In the genomic region with DNA sequence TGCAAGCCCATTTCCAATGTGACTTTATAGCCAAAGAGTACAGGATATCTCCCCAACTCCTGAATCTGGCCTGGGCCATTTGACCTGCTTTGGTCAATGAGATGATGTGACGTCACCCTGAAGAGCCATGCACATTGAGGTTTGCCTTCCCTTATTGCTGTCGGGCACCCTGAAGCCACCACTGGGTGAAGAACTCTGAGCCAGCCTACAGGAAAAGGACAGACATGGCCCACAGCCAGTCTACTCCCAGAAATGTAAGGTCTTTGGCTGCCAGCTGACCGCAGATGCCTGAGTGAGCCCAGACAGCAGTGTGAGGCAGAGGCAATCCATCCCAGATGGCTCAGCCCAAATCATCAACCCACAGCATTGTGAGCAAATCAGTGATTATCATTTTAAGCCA, we compare ENCODE assay signal across 13 cellular contexts. TPM values are rescaled to one million over a fixed set of nuclear protein-coding genes. Genes with fewer than 3 reads are reported as not detected.
DNase-seq lines count a peak whose midpoint lies in the region; ATAC-seq and TF ChIP-seq lines count a peak whose summit lies in the region.
"Had no signal": no experiment of that assay in that cellular context is flagged by ENCODE, and none has a peak within 500 bp of the region (broad histone marks: within the 10 kb centered on the region; RNA-seq: fewer than 3 reads in every experiment).

No MANE protein-coding gene starts in this region.

- ATAC-seq in GM19395 (IDR thresholded peaks at IDR 0.05; ENCODE audit: unreplicated experiment) = no peak
- no peak for ATAC-seq in activated CD4-positive, alpha-beta T cell treated with anti-CD3 and anti-CD28 coated beads for 36 hours

- no peaks in the 10 kb centered on the region for H3K4me1 ChIP-seq in mammary epithelial cell (ENCODE audit: insufficient read depth, low read length)
- H3K4me1 ChIP-seq: adrenal gland had no signal

- H3K27ac Mint-ChIP-seq in MCF 10A (ENCODE audit: low read depth, unreplicated experiment) = no peak overlapping the region
- no peak overlapping the region for H3K27ac Mint-ChIP-seq in activated CD4-positive, alpha-beta T cell treated with anti-CD3 and anti-CD28 coated beads for 36 hours
- H3K27ac Mint-ChIP-seq: type B pancreatic cell had no signal

- dilution Hi-C loops in mammary epithelial cell (cut with HindIII; ENCODE audit: low sequenced_read_pairs) = no loop called here

- in situ Hi-C loops in mammary epithelial cell (cut with MboI; ENCODE audit: low sequenced_read_pairs in 2 of 2) = no loop called here

- H3K9me3 Mint-ChIP-seq in MCF 10A (ENCODE audit: unreplicated experiment) = peaks cover 21% of the 10 kb centered on the region
- no peaks in the 10 kb centered on the region for H3K9me3 Mint-ChIP-seq in activated CD4-positive, alpha-beta T cell treated with anti-CD3 and anti-CD28 coated beads for 36 hours (ENCODE audit: low read depth)
- H3K9me3 Mint-ChIP-seq: type B pancreatic cell had no signal

- no peak overlapping the region for H3K9ac ChIP-seq in mammary epithelial cell (ENCODE audit: insufficient read depth, low read length)

- no peaks in the 10 kb centered on the region for H3K36me3 Mint-ChIP-seq in MCF 10A (ENCODE audit: insufficient read depth, unreplicated experiment)
- no peaks in the 10 kb centered on the region for H3K36me3 Mint-ChIP-seq in activated CD4-positive, alpha-beta T cell treated with anti-CD3 and anti-CD28 coated beads for 36 hours (ENCODE audit: low read depth)
- H3K36me3 Mint-ChIP-seq: type B pancreatic cell had no signal

- H3K9me3 ChIP-seq in mammary epithelial cell (replicated peaks; ENCODE audit: insufficient read depth, low read length) = no peaks in the 10 kb centered on the region
- H3K9me3 ChIP-seq: adrenal gland had no signal

- H3K4me3 Mint-ChIP-seq in MCF 10A (ENCODE audit: unreplicated experiment) = no peak overlapping the region
- H3K4me3 Mint-ChIP-seq in activated CD4-positive, alpha-beta T cell treated with anti-CD3 and anti-CD28 coated beads for 36 hours = no peak overlapping the region
- H3K4me3 Mint-ChIP-seq: type B pancreatic cell had no signal

- no peak overlapping the region for H2AFZ ChIP-seq in mammary epithelial cell (ENCODE audit: low read depth, low read length)

- no peaks in the 10 kb centered on the region for H3K27me3 Mint-ChIP-seq in MCF 10A (ENCODE audit: insufficient read depth, unreplicated experiment)
- H3K27me3 Mint-ChIP-seq in activated CD4-positive, alpha-beta T cell treated with anti-CD3 and anti-CD28 coated beads for 36 hours = peaks cover 15% of the 10 kb centered on the region

- peak; percentile 48 for DNase-seq in mammary epithelial cell
- DNase-seq in MCF 10A (ENCODE audit: unreplicated experiment) = no peak
- DNase-seq in fibroblast of gingiva (ENCODE audit: low read depth) = peak; percentile 15
- DNase-seq in medulla oblongata (ENCODE audit: extremely low spot score) = peak; percentile 68
- no peak for DNase-seq in NCI-H774 (lab: John Stamatoyannopoulos, UW)
- no peak for DNase-seq in HUDEP-2 (lab: John Stamatoyannopoulos, UW; ENCODE audit: unreplicated experiment in 76 of 76)
- no peak for DNase-seq in activated CD4-positive, alpha-beta T cell treated with anti-CD3 and anti-CD28 coated beads for 36 hours
- DNase-seq: adrenal gland, DMS53, NCI-H2171 had no signal

- H3K4me2 ChIP-seq in mammary epithelial cell (ENCODE audit: insufficient read depth, low read depth, low read length) = no peak overlapping the region

- no peak overlapping the region for H3K27ac ChIP-seq in mammary epithelial cell (ENCODE audit: insufficient read depth, low read depth, low read length)
- H3K27ac ChIP-seq: adrenal gland, skin epidermis had no signal

- H4K20me1 ChIP-seq in mammary epithelial cell (ENCODE audit: insufficient read depth, low read length) = no peaks in the 10 kb centered on the region

- BruUV-seq in mammary epithelial cell (replicated peaks; lab: Mats Ljungman, UMichigan) (no TSS peak), MCF 10A (replicated peaks; lab: Mats Ljungman, UMichigan) (no TSS peak)

- peaks cover 3% of the 10 kb centered on the region for H3K79me2 ChIP-seq in mammary epithelial cell (ENCODE audit: insufficient read depth, low read length)

- CTCF ChIA-PET in mammary epithelial cell (lab: Charles Lee; ENCODE audit: low non-redundant PET) = no interaction called here
- CTCF ChIA-PET in MCF 10A (lab: Yijun Ruan, JAX) = no interaction called here
- CTCF ChIA-PET in activated CD4-positive, alpha-beta T cell treated with anti-CD3 and anti-CD28 coated beads for 36 hours (lab: Charles Lee) = no interaction called here

- H3K4me3 ChIP-seq in mammary epithelial cell (replicated peaks in 1 of 3; ENCODE audit: insufficient read depth in 1 of 3, low read depth in 2 of 3, low read length in 3 of 3) = no peak overlapping the region
- H3K4me3 ChIP-seq: adrenal gland, skin epidermis had no signal

- intact Hi-C loops in mammary epithelial cell (cut with micrococcal nuclease) (loop anchor here (5.0 kb wide), 1 partner anchor 163 kb away; no protein-coding TSS in a partner anchor), MCF 10A (cut with micrococcal nuclease) (no loop called here)
- intact Hi-C loops in activated CD4-positive, alpha-beta T cell treated with anti-CD3 and anti-CD28 coated beads for 36 hours (cut with DNase I, micrococcal nuclease) = no loop called here

- POLR2A ChIA-PET in MCF 10A (lab: Yijun Ruan, JAX) = no interaction called here
- POLR2A ChIA-PET in activated CD4-positive, alpha-beta T cell treated with anti-CD3 and anti-CD28 coated beads for 36 hours (lab: Charles Lee) = no interaction called here

- H3K27me3 ChIP-seq in mammary epithelial cell (ENCODE audit: insufficient read depth, low read length) = no peaks in the 10 kb centered on the region

- no peaks in the 10 kb centered on the region for H3K4me1 Mint-ChIP-seq in MCF 10A (ENCODE audit: insufficient read depth, unreplicated experiment)
- H3K4me1 Mint-ChIP-seq in activated CD4-positive, alpha-beta T cell treated with anti-CD3 and anti-CD28 coated beads for 36 hours = peaks cover 6% of the 10 kb centered on the region

- no peaks in the 10 kb centered on the region for H3K36me3 ChIP-seq in mammary epithelial cell (ENCODE audit: insufficient read depth, low read length)
- H3K36me3 ChIP-seq: adrenal gland had no signal

- no peak for TF ChIP-seq CTCF in mammary epithelial cell (conservative IDR thresholded peaks at IDR 0.05 in 1 of 2, IDR thresholded peaks at IDR 0.05 in 1 of 2; ENCODE audit: extremely low read depth in 1 of 2, insufficient read depth in 1 of 2, low read depth in 1 of 2, low read length in 2 of 2)
- no peak for TF ChIP-seq CTCF in MCF 10A (IDR thresholded peaks at IDR 0.05; ENCODE audit: unreplicated experiment)

- 17% methylated on average over 3 of the region's 3 CpGs for WGBS in mammary epithelial cell (ENCODE audit: low coverage, missing lambda C conversion rate)

RNA-seq across cellular contexts. Expression of a gene that starts 3.7 kb away (rescaled TPM):
- total RNA-seq in mammary epithelial cell = 10 to 100 TPM in 1 of 2 donors, 1 to 10 TPM in 1; 5.7 to 17.5 TPM
- 4.0 TPM for polyA plus RNA-seq in mammary epithelial cell
- 8.9 TPM for polyA minus RNA-seq in mammary epithelial cell
- not detected in 2 replicates for total RNA-seq in MCF 10A (2022)
- total RNA-seq in activated CD4-positive, alpha-beta T cell treated with anti-CD3 and anti-CD28 coated beads for 36 hours = not detected

Comparison
In these comparisons a context has a peak if more than half of its experiments do, and no peak if none do; other contexts are left out.
1. DNase-seq: peak in mammary epithelial cell (single experiment), fibroblast of gingiva (single experiment) and medulla oblongata (single experiment); none in MCF 10A (single experiment), NCI-H774 (single experiment), HUDEP-2 (0 of 76) and activated CD4-positive, alpha-beta T cell treated with anti-CD3 and anti-CD28 coated beads for 36 hours (single experiment).